In the genomic region with DNA sequence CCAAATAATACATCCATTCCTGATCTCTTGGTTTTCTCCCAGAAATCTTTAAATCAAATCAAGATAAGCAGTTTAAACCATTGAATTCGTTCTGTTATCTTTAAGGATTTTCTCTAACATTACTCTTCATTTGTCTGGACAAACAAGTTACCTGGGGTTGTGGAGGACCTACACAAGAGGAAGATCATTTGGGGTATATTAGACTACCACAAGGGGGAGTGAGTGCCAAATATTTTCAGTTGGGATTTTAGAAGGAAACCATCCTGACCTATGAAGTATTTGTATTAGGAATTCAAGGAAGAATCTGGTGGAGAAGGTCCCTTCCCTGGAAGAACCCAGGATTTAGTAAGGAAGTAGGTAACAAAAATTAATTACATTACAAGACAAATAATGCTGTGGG, we compare ENCODE assay signal across 10 cellular contexts. TPM values are rescaled to one million over a fixed set of nuclear protein-coding genes. Genes with fewer than 3 reads are reported as not detected.
DNase-seq lines count a peak whose midpoint lies in the region; ATAC-seq and TF ChIP-seq lines count a peak whose summit lies in the region.
"Had no signal": no experiment of that assay in that cellular context is flagged by ENCODE, and none has a peak within 500 bp of the region (broad histone marks: within the 10 kb centered on the region; RNA-seq: fewer than 3 reads in every experiment).

No MANE protein-coding gene starts in this region.

- peaks cover 74% of the 10 kb centered on the region for H3K27me3 Mint-ChIP-seq in chondrocyte (ENCODE audit: low read depth)
- H3K27me3 Mint-ChIP-seq in progenitor cell of endocrine pancreas, result peaks cover 31% of the 10 kb centered on the region

- H3K4me1 Mint-ChIP-seq in chondrocyte (ENCODE audit: low read depth) (no peaks in the 10 kb centered on the region), progenitor cell of endocrine pancreas (ENCODE audit: low read depth) (no peaks in the 10 kb centered on the region)

- H3K9me3 Mint-ChIP-seq in chondrocyte (ENCODE audit: low read depth) (no peaks in the 10 kb centered on the region), progenitor cell of endocrine pancreas (ENCODE audit: low read depth) (no peaks in the 10 kb centered on the region)

- no peak for DNase-seq in GM12864 (ENCODE audit: low read depth)
- DNase-seq in NCI-H146 (lab: John Stamatoyannopoulos, UW), result peak; percentile 4
- no peak for DNase-seq in chondrocyte (ENCODE audit: low spot score)
- DNase-seq in progenitor cell of endocrine pancreas (ENCODE audit: low spot score, unreplicated experiment), result no peak
- no peak for DNase-seq in activated T-cell treated with anti-CD3 and anti-CD28 coated beads, Interleukin-2, amount 50 U/mL, for 1 hour
- DNase-seq in NCI-H1092 (lab: John Stamatoyannopoulos, UW), result no peak
- DNase-seq: activated naive CD4-positive, alpha-beta T cell treated with anti-CD3 and anti-CD28 coated beads, Interleukin-2, amount 50 U/mL, for 16 hours had no signal

- no peak overlapping the region for H3K4me3 ChIP-seq in GM12864 (ENCODE audit: low read depth, low read length)
- H3K4me3 ChIP-seq: right atrium auricular region had no signal

- H3K27ac Mint-ChIP-seq in chondrocyte (ENCODE audit: unreplicated experiment) (no peak overlapping the region), progenitor cell of endocrine pancreas (no peak overlapping the region)

- H3K36me3 Mint-ChIP-seq in chondrocyte (ENCODE audit: low read depth), result peaks cover 2% of the 10 kb centered on the region
- no peaks in the 10 kb centered on the region for H3K36me3 Mint-ChIP-seq in progenitor cell of endocrine pancreas (ENCODE audit: insufficient read depth)

- H3K4me3 Mint-ChIP-seq in chondrocyte (ENCODE audit: unreplicated experiment) (no peak overlapping the region), progenitor cell of endocrine pancreas (ENCODE audit: low read depth) (no peak overlapping the region)

- ATAC-seq in HG02938 (IDR thresholded peaks at IDR 0.05; ENCODE audit: unreplicated experiment) (no peak), GM18858 (IDR thresholded peaks at IDR 0.05; ENCODE audit: unreplicated experiment) (no peak)

- TF ChIP-seq CTCF in GM12864 (IDR thresholded peaks at IDR 0.05; ENCODE audit: low read depth, low read length, missing control alignments) (peak; percentile 47), chondrocyte (IDR thresholded peaks at IDR 0.05) (peak; percentile 71), progenitor cell of endocrine pancreas (IDR thresholded peaks at IDR 0.05; ENCODE audit: unreplicated experiment) (peak; percentile 65)

RNA-seq across cellular contexts. Expression of gene DCHS2, which starts 12.0 kb away (rescaled TPM):
- 0.39 TPM in 1 of 3 replicates, not detected in the others for total RNA-seq in chondrocyte
- 0.43 and 0.64 TPM in 2 replicates for total RNA-seq in progenitor cell of endocrine pancreas

RNA-seq across cellular contexts. Expression of gene PLRG1, which starts 46.6 kb away (rescaled TPM):
- total RNA-seq in chondrocyte, result 58.0 to 70.3 TPM (median 59.6 TPM) in 3 replicates
- 96.3 and 102 TPM in 2 replicates for total RNA-seq in progenitor cell of endocrine pancreas

RNA-seq across cellular contexts. Expression of gene FGB, which starts 59.2 kb away (rescaled TPM):
- total RNA-seq in chondrocyte, result 2.1 to 2.4 TPM in 2 of 3 replicates, not detected in the other
- 37.7 and 63.3 TPM in 2 replicates for total RNA-seq in progenitor cell of endocrine pancreas
- total RNA-seq: right atrium auricular region had no signal

Comparison
In these comparisons a context has a peak if more than half of its experiments do, and no peak if none do; other contexts are left out.
1. RNA of gene FGB, which starts 59.2 kb away (total RNA-seq): 37.7 to 63.3 TPM in progenitor cell of endocrine pancreas; 2.1 to 2.4 TPM in chondrocyte; every median in the first group is over 10 times any median in the second.
2. Peak in every context shown above with its lines, with median percentiles within 50 percentile points of each other: CTCF ChIP-seq.